9 cellular contexts compared by ENCODE assay signal in genomic region chr14:49173765-49174373, GRCh38.
A peak's percentile ranks its signal among the peaks of the same experiment; 100 is the strongest.
DNase-seq lines count a peak whose midpoint lies in the region; ATAC-seq and TF ChIP-seq lines count a peak whose summit lies in the region.
"Had no signal": no experiment of that assay in that cellular context is flagged by ENCODE, and none has a peak within 500 bp of the region (broad histone marks: within the 10 kb centered on the region; RNA-seq: fewer than 3 reads in every experiment).

No MANE protein-coding gene starts in this region.

- no peak overlapping the region for H3K4me3 ChIP-seq in sigmoid colon
- H3K4me3 ChIP-seq: tibial nerve had no signal

- no peaks in the 10 kb centered on the region for H3K27me3 ChIP-seq in sigmoid colon
- H3K27me3 ChIP-seq: tibial nerve had no signal

- intact Hi-C loops in sigmoid colon (cut with DNase I) = no loop called here

- DNase-seq in DMS53 treated with DMSO at 0.1 percent for 48 hours (lab: John Stamatoyannopoulos, UW; ENCODE audit: unreplicated experiment) (peak; percentile 57), GM19238 (ENCODE audit: insufficient read length, low spot score) (peak; percentile 13), NCI-H2107 (lab: John Stamatoyannopoulos, UW) (peak; percentile 67), UCSD-AML1 (lab: John Stamatoyannopoulos, UW; ENCODE audit: unreplicated experiment) (peak; percentile 42), foreskin melanocyte (peak; percentile 56), sigmoid colon (no peak), activated gamma-delta T cell treated with Interleukin-2 at 50 U/mL for 16 hours (no peak)

- H3K36me3 ChIP-seq in sigmoid colon = no peaks in the 10 kb centered on the region
- H3K36me3 ChIP-seq: tibial nerve had no signal

- ATAC-seq in HG03097 (IDR thresholded peaks at IDR 0.05; ENCODE audit: low FRiP score, unreplicated experiment) = peak; percentile 95

- no peaks in the 10 kb centered on the region for H3K4me1 ChIP-seq in sigmoid colon
- H3K4me1 ChIP-seq: tibial nerve had no signal

- no peak overlapping the region for H3K27ac ChIP-seq in sigmoid colon
- H3K27ac ChIP-seq: tibial nerve had no signal

- no peak for TF ChIP-seq EP300 in sigmoid colon (IDR thresholded peaks at IDR 0.05)

- 12 to 20% methylated on average over 3 of the region's 3 CpGs for WGBS in sigmoid colon, 2 donors

- peak in 3 of 4 experiments; percentile 4 to 46 (median 30) for TF ChIP-seq CTCF in sigmoid colon (IDR thresholded peaks at IDR 0.05)

- TF ChIP-seq POLR2A in sigmoid colon (IDR thresholded peaks at IDR 0.05) = no peak

- H3K9me3 ChIP-seq in sigmoid colon = peaks cover 0 to under 1% (median 0%) of the 10 kb centered on the region in 4 donors

Comparison
In these comparisons a context has a peak if more than half of its experiments do, and no peak if none do; other contexts are left out.
1. DNase-seq: peak in DMS53 treated with DMSO at 0.1 percent for 48 hours (single experiment), GM19238 (single experiment), NCI-H2107 (single experiment), UCSD-AML1 (single experiment) and foreskin melanocyte (single experiment); none in sigmoid colon (single experiment) and activated gamma-delta T cell treated with Interleukin-2 at 50 U/mL for 16 hours (single experiment).